ENCODE assay signal across 13 cellular contexts in genomic region chr2:216445489-216445888, GRCh38. TPM values are rescaled to one million over a fixed set of nuclear protein-coding genes. Genes with fewer than 3 reads are reported as not detected.
A peak's percentile ranks its signal among the peaks of the same experiment; 100 is the strongest.
DNase-seq lines count a peak whose midpoint lies in the region; ATAC-seq lines count a peak whose summit lies in the region.
"Had no signal": no experiment of that assay in that cellular context is flagged by ENCODE, and none has a peak within 500 bp of the region (broad histone marks: within the 10 kb centered on the region; RNA-seq: fewer than 3 reads in every experiment).

No MANE protein-coding gene starts in this region.

- no peak for ATAC-seq in HG02798 (IDR thresholded peaks at IDR 0.05; ENCODE audit: poor library complexity, unreplicated experiment)
- no peak for ATAC-seq in GM19035 (IDR thresholded peaks at IDR 0.05; ENCODE audit: unreplicated experiment)
- ATAC-seq: HCT116, T-helper 17 cell had no signal

- DNase-seq in DMS153 treated with DMSO at 0.1 percent for 48 hours (lab: John Stamatoyannopoulos, UW; ENCODE audit: unreplicated experiment) (peak; percentile 9), DMS153 (lab: John Stamatoyannopoulos, UW) (no peak), NCI-H1436 treated with DMSO at 0.1 percent for 48 hours (lab: John Stamatoyannopoulos, UW) (peak; percentile 70), NCI-H748 treated with DMSO at 0.1 percent for 48 hours (lab: John Stamatoyannopoulos, UW) (peak; percentile 55), lung microvascular endothelial cell (ENCODE audit: low read depth in 2 of 2) (peak; percentile 14 to 47), NCI-H2171 treated with DMSO at 0.1 percent for 48 hours (lab: John Stamatoyannopoulos, UW) (no peak)
- DNase-seq: C1 segment of cervical spinal cord, NCI-H2171, NCI-H524 treated with DMSO at 0.1 percent for 48 hours, T-helper 17 cell had no signal

RNA-seq across cellular contexts. Expression of gene SMARCAL1, which starts 33.2 kb away (rescaled TPM):
- 9.6 and 11.9 TPM in 2 replicates for total RNA-seq in lung microvascular endothelial cell

RNA-seq across cellular contexts. Expression of gene RPL37A, which starts 53.2 kb away (rescaled TPM):
- 2,466 and 3,465 TPM in 2 replicates for total RNA-seq in lung microvascular endothelial cell

Comparison
In these comparisons a context has a peak if more than half of its experiments do, and no peak if none do; other contexts are left out.
1. DNase-seq: peak in DMS153 treated with DMSO at 0.1 percent for 48 hours (single experiment), NCI-H1436 treated with DMSO at 0.1 percent for 48 hours (single experiment), NCI-H748 treated with DMSO at 0.1 percent for 48 hours (single experiment) and lung microvascular endothelial cell (2 of 2); none in DMS153 (single experiment) and NCI-H2171 treated with DMSO at 0.1 percent for 48 hours (single experiment).